In the genomic region with DNA sequence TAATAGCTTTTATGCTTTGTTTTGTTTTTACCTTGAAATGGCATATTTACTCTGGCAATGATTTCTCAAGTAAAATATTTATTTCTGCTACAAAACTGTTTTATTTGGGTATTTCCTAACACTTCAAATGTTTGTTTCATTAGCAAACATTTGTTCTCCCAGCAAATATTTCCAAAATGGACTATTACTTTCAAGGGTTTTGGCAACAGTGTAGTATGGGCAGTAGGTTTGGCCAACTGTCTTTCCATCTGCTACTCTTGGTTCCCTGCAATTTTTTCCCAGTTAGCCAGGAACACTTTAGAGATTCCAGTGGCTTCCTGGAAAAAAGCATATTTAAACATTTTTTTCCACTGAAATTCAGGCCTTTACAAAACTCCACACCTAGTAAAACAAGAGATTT, we compare ENCODE assay signal across 20 cellular contexts.
"Had no signal": no experiment of that assay in that cellular context is flagged by ENCODE, and none has a peak within 500 bp of the region (broad histone marks: within the 10 kb centered on the region; RNA-seq: fewer than 3 reads in every experiment).

No MANE protein-coding gene starts in this region.

- H3K36me3 ChIP-seq: gastroesophageal sphincter, left lung, lower lobe of right lung, neural progenitor cell, pancreas, thyroid gland had no signal

- H3K9me3 ChIP-seq: gastroesophageal sphincter, left lung, lower lobe of right lung, pancreas, thyroid gland had no signal

- H3K4me2 ChIP-seq: neural progenitor cell, smooth muscle cell had no signal

- FAIRE-seq: urothelium cell line had no signal

- H2AFZ ChIP-seq: neural progenitor cell had no signal

- H3K4me3 ChIP-seq: dorsolateral prefrontal cortex, gastroesophageal sphincter, left lung, lower lobe of right lung, neural progenitor cell, pancreas, smooth muscle cell, thyroid gland had no signal

- H3K9ac ChIP-seq: neural progenitor cell had no signal

- H3K27ac ChIP-seq: gastroesophageal sphincter, left lung, lower lobe of right lung, neural progenitor cell, pancreas, thyroid gland had no signal

- DNase-seq: cortex of kidney; effector CD8-positive, alpha-beta T cell; foreskin fibroblast; glutamatergic neuron; islet precursor cell; left lung; lower lobe of right lung; nucleus accumbens; pancreas; right cardiac atrium; stimulated activated CD4-positive, alpha-beta T cell treated with anti-CD3 and anti-CD28 coated beads, Interleukin-2, amount 100 ng/mL, for 48 hours; stimulated activated naive CD4-positive, alpha-beta T cell treated with Interleukin-2 at 50 U/mL for 16 hours; thyroid gland had no signal

- ATAC-seq: esophagus mucosa; gastroesophageal sphincter; left lung; lower lobe of right lung; natural killer cell treated with Interleukin-12 subunit alpha and Interleukin-12 subunit beta and Interleukin-15 and Interleukin-18, amount 100 ng/mL, for 72 hours; pancreas; right cardiac atrium had no signal

- H3K4me1 ChIP-seq: gastroesophageal sphincter, left lung, lower lobe of right lung, neural progenitor cell had no signal

- H3K27me3 ChIP-seq: gastroesophageal sphincter, left lung, neural progenitor cell, pancreas, thyroid gland had no signal
